In the genomic region with DNA sequence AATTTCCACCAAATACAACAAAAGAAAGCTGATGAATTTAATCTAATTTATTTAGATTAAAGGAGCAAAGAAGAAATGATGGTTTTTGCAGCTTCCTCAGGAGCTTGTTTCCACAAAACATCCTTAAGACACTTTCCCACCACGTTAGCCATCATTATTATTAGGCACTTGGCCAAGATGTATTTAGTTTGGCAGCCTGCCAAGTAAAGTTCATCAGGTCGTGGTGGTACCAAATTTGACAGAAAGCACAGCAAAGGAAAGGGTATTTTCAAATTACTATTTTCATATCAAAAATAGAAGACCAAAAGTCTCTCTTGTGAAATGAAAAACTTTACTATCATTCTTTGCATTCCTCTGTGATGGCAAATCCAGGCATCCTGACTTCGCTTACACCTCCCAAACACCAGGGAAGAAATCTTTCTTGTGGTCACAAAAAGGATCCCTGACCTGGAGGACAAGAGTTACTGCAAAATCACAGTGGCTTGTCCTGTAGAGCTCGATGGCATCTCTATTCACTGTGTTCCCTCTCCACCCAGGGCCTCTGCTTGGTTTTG, we compare ENCODE assay signal across 21 cellular contexts.
A peak's percentile ranks its signal among the peaks of the same experiment; 100 is the strongest.
DNase-seq lines count a peak whose midpoint lies in the region; ATAC-seq, FAIRE-seq and TF ChIP-seq lines count a peak whose summit lies in the region.
"Had no signal": no experiment of that assay in that cellular context is flagged by ENCODE, and none has a peak within 500 bp of the region (broad histone marks: within the 10 kb centered on the region; RNA-seq: fewer than 3 reads in every experiment).

No MANE protein-coding gene starts in this region.

- in situ Hi-C loops in KBM-7 (cut with MboI; ENCODE audit: low pct_unique_long_range_greater_than_20kb, low sequenced_read_pairs), result no loop called here

- CTCF ChIA-PET in HEK293 (lab: Yijun Ruan, JAX), result no interaction called here

- H3K4me1 ChIP-seq in HEK293 (ENCODE audit: control insufficient read depth, insufficient read depth, low read length), result no peaks in the 10 kb centered on the region; the same call in 1 of the 2 replicates
- H3K4me1 ChIP-seq in mucosa of descending colon (ENCODE audit: low read depth), result no peaks in the 10 kb centered on the region
- H3K4me1 ChIP-seq: parathyroid adenoma, stomach had no signal

- no peak for TF ChIP-seq CTCF in HEK293 (tag by site-specific recombination; IDR thresholded peaks at IDR 0.05)
- no peak for TF ChIP-seq CTCF in mucosa of descending colon (IDR thresholded peaks at IDR 0.05)

- no peaks in the 10 kb centered on the region for H3K36me3 ChIP-seq in HEK293 (ENCODE audit: control insufficient read depth in 2 of 2, insufficient read depth in 1 of 2, low read length in 2 of 2)
- no peaks in the 10 kb centered on the region for H3K36me3 ChIP-seq in mucosa of descending colon (ENCODE audit: low read depth)
- H3K36me3 ChIP-seq: esophagus muscularis mucosa, SJSA1, stomach had no signal

- peak; percentile 32 for DNase-seq in AG20443 (ENCODE audit: low spot score)
- peak; percentile 59 for DNase-seq in RPMI7951 (ENCODE audit: low read depth)
- DNase-seq in glomerular visceral epithelial cell (ENCODE audit: extremely low spot score), result peak; percentile 44
- no peak for DNase-seq in mucosa of descending colon
- no peak for DNase-seq in frontal cortex (ENCODE audit: low spot score in 2 of 2)
- DNase-seq in KBM-7, result no peak
- DNase-seq: activated CD4-positive, CD25-positive, alpha-beta regulatory T cell treated with anti-CD3 and anti-CD28 coated beads, Interleukin-2, amount 50 U/mL, for 72 hours; central memory CD4-positive, alpha-beta T cell; head of caudate nucleus; immature natural killer cell; naive thymus-derived CD4-positive, alpha-beta T cell; NCI-H1048; NCI-H2107; OCI-M1; stomach; T1000 had no signal

- intact Hi-C loops in mucosa of descending colon (cut with DNase I, micrococcal nuclease), result no loop called here

- POLR2A ChIA-PET in HEK293 (lab: Yijun Ruan, JAX), result no interaction called here

- FAIRE-seq in frontal cortex (lab: Jason Lieb, UNC), result no peak

- ATAC-seq in GM21717 (IDR thresholded peaks at IDR 0.05; ENCODE audit: unreplicated experiment) (no peak), mucosa of descending colon (no peak)
- ATAC-seq: naive thymus-derived CD4-positive, alpha-beta T cell had no signal

- H3K4me3 ChIP-seq in HEK293 (ENCODE audit: low read depth, low read length) (no peak overlapping the region), mucosa of descending colon (no peak overlapping the region)
- H3K4me3 ChIP-seq: esophagus muscularis mucosa, SJSA1, stomach had no signal

- H3K9me3 ChIP-seq in HEK293 (ENCODE audit: control insufficient read depth, insufficient read depth, low read depth, low read length) (no peaks in the 10 kb centered on the region), mucosa of descending colon (no peaks in the 10 kb centered on the region)
- H3K9me3 ChIP-seq: esophagus muscularis mucosa, SJSA1, stomach had no signal

- H3K27ac ChIP-seq in HEK293 (ENCODE audit: extremely low read depth, low read depth, low read length), result no peak overlapping the region
- H3K27ac ChIP-seq: esophagus muscularis mucosa, parathyroid adenoma, SJSA1, stomach had no signal

TF ChIP-seq in HEK293, 187 proteins besides CTCF, POLR2A, EP300 and RAD21 (continues in another document):
- TF ChIP-seq ZNF549 (tag by site-specific recombination; IDR thresholded peaks at IDR 0.05) (no peak), ZNF274 (IDR thresholded peaks at IDR 0.05; ENCODE audit: low read length) (no peak), ZNF274 (tag by site-specific recombination; IDR thresholded peaks at IDR 0.05; ENCODE audit: borderline replicate concordance) (no peak), ZNF792 (tag by site-specific recombination; IDR thresholded peaks at IDR 0.05) (no peak), ZIC2 (tag by site-specific recombination; IDR thresholded peaks at IDR 0.05) (no peak), ZSCAN30 (tag by site-specific recombination; IDR thresholded peaks at IDR 0.05) (no peak), MYNN (tag by site-specific recombination; IDR thresholded peaks at IDR 0.05; ENCODE audit: borderline replicate concordance) (no peak), ZNF114 (tag by site-specific recombination; IDR thresholded peaks at IDR 0.05) (no peak), ZNF521 (tag by site-specific recombination; IDR thresholded peaks at IDR 0.05) (no peak), ZNF624 (tag by site-specific recombination; IDR thresholded peaks at IDR 0.05) (no peak), ZNF366 (tag by site-specific recombination; conservative IDR thresholded peaks at IDR 0.05) (no peak), EGR2 (tag by site-specific recombination; IDR thresholded peaks at IDR 0.05; ENCODE audit: low read depth) (no peak), ZNF350 (tag by site-specific recombination; IDR thresholded peaks at IDR 0.05) (peak; percentile 83), ZBTB8A (tag by site-specific recombination; IDR thresholded peaks at IDR 0.05) (no peak), ZNF175 (tag by site-specific recombination; IDR thresholded peaks at IDR 0.05) (no peak), ZNF843 (tag by site-specific recombination; IDR thresholded peaks at IDR 0.05) (no peak), ZNF311 (tag by site-specific recombination; IDR thresholded peaks at IDR 0.05; ENCODE audit: borderline replicate concordance) (no peak), WT1 (tag by site-specific recombination; IDR thresholded peaks at IDR 0.05) (no peak), ZNF830 (tag by site-specific recombination; IDR thresholded peaks at IDR 0.05; ENCODE audit: low read depth) (peak; percentile 67; the same call in 1 of the 2 replicates), TRIM28 (IDR thresholded peaks at IDR 0.05; ENCODE audit: borderline replicate concordance, low read length) (no peak), ZNF473 (tag by site-specific recombination; IDR thresholded peaks at IDR 0.05) (no peak)
- TF ChIP-seq, protein P1, sequence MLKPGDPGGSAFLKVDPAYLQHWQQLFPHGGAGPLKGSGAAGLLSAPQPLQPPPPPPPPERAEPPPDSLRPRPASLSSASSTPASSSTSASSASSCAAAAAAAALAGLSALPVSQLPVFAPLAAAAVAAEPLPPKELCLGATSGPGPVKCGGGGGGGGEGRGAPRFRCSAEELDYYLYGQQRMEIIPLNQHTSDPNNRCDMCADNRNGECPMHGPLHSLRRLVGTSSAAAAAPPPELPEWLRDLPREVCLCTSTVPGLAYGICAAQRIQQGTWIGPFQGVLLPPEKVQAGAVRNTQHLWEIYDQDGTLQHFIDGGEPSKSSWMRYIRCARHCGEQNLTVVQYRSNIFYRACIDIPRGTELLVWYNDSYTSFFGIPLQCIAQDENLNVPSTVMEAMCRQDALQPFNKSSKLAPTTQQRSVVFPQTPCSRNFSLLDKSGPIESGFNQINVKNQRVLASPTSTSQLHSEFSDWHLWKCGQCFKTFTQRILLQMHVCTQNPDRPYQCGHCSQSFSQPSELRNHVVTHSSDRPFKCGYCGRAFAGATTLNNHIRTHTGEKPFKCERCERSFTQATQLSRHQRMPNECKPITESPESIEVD (tag by site-specific recombination; IDR thresholded peaks at IDR 0.05), result no peak
- TF ChIP-seq, protein P2, sequence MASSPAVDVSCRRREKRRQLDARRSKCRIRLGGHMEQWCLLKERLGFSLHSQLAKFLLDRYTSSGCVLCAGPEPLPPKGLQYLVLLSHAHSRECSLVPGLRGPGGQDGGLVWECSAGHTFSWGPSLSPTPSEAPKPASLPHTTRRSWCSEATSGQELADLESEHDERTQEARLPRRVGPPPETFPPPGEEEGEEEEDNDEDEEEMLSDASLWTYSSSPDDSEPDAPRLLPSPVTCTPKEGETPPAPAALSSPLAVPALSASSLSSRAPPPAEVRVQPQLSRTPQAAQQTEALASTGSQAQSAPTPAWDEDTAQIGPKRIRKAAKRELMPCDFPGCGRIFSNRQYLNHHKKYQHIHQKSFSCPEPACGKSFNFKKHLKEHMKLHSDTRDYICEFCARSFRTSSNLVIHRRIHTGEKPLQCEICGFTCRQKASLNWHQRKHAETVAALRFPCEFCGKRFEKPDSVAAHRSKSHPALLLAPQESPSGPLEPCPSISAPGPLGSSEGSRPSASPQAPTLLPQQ (tag by site-specific recombination; IDR thresholded peaks at IDR 0.05), result no peak
- TF ChIP-seq, protein P3, sequence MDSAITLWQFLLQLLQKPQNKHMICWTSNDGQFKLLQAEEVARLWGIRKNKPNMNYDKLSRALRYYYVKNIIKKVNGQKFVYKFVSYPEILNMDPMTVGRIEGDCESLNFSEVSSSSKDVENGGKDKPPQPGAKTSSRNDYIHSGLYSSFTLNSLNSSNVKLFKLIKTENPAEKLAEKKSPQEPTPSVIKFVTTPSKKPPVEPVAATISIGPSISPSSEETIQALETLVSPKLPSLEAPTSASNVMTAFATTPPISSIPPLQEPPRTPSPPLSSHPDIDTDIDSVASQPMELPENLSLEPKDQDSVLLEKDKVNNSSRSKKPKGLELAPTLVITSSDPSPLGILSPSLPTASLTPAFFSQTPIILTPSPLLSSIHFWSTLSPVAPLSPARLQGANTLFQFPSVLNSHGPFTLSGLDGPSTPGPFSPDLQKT (IDR thresholded peaks at IDR 0.05; ENCODE audit: borderline replicate concordance, low read depth, low read length), result no peak
- TF ChIP-seq, protein P4, sequence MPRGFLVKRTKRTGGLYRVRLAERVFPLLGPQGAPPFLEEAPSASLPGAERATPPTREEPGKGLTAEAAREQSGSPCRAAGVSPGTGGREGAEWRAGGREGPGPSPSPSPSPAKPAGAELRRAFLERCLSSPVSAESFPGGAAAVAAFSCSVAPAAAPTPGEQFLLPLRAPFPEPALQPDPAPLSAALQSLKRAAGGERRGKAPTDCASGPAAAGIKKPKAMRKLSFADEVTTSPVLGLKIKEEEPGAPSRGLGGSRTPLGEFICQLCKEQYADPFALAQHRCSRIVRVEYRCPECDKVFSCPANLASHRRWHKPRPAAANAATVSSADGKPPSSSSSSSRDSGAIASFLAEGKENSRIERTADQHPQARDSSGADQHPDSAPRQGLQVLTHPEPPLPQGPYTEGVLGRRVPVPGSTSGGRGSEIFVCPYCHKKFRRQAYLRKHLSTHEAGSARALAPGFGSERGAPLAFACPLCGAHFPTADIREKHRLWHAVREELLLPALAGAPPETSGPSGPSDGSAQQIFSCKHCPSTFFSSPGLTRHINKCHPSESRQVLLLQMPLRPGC (tag by site-specific recombination; IDR thresholded peaks at IDR 0.05), result no peak
- TF ChIP-seq, protein P5, sequence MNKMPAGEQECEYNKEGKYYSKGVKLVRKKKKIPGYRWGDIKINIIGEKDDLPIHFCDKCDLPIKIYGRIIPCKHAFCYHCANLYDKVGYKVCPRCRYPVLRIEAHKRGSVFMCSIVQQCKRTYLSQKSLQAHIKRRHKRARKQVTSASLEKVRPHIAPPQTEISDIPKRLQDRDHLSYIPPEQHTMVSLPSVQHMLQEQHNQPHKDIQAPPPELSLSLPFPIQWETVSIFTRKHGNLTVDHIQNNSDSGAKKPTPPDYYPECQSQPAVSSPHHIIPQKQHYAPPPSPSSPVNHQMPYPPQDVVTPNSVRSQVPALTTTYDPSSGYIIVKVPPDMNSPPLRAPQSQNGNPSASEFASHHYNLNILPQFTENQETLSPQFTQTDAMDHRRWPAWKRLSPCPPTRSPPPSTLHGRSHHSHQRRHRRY (tag by site-specific recombination; IDR thresholded peaks at IDR 0.05), result no peak

Comparison
In these comparisons a context has a peak if more than half of its experiments do, and no peak if none do; other contexts are left out.
1. DNase-seq: peak in AG20443 (single experiment), RPMI7951 (single experiment) and glomerular visceral epithelial cell (single experiment); none in mucosa of descending colon (0 of 3), frontal cortex (0 of 2) and KBM-7 (single experiment).